In the genomic region with DNA sequence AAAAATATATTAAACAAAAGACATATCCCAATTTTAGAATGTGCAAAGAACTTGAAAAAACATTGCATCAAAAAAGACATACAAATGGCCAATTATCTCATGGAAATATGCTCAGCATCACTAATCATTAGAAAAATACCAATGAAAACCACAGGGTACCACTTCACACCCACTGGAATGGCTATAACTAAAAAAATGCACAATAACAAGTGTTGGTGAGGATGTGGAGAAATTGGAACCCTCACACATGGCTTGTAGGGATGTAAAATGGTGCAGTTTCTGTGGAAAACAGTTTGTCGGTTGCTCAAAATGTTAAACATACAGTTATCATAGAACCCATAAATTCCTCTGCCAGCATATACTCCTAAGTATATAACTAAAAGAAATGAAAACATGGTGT, we compare ENCODE assay signal across 2 cellular contexts.
A peak's percentile ranks its signal among the peaks of the same experiment; 100 is the strongest.
TF ChIP-seq lines count a peak whose summit lies in the region.

No MANE protein-coding gene starts in this region.

TF ChIP-seq in IMR-90, 13 proteins besides CTCF, POLR2A, EP300 and RAD21:
- TF ChIP-seq SMC3 (IDR thresholded peaks at IDR 0.05; ENCODE audit: low read depth, low read length): no peak
- no peak for TF ChIP-seq CEBPB (IDR thresholded peaks at IDR 0.05; ENCODE audit: low read depth, low read length)
- no peak for TF ChIP-seq MXI1 (IDR thresholded peaks at IDR 0.05; ENCODE audit: borderline replicate concordance, low read depth, low read length)
- TF ChIP-seq, protein P1, sequence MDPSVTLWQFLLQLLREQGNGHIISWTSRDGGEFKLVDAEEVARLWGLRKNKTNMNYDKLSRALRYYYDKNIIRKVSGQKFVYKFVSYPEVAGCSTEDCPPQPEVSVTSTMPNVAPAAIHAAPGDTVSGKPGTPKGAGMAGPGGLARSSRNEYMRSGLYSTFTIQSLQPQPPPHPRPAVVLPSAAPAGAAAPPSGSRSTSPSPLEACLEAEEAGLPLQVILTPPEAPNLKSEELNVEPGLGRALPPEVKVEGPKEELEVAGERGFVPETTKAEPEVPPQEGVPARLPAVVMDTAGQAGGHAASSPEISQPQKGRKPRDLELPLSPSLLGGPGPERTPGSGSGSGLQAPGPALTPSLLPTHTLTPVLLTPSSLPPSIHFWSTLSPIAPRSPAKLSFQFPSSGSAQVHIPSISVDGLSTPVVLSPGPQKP (IDR thresholded peaks at IDR 0.05; ENCODE audit: borderline replicate concordance, low read depth, low read length): no peak
- no peak for TF ChIP-seq USF2 (IDR thresholded peaks at IDR 0.05; ENCODE audit: low read depth, low read length)

TF ChIP-seq in K562, 482 proteins besides CTCF, POLR2A, EP300 and RAD21:
- TF ChIP-seq PHF8 (IDR thresholded peaks at IDR 0.05; ENCODE audit: borderline replicate concordance, low read length): no peak
- TF ChIP-seq RBM25 (IDR thresholded peaks at IDR 0.05; ENCODE audit: low read depth, low read length, severe bottlenecking): peak; percentile 9
- no peak for TF ChIP-seq ATF1 (CRISPR knock-in tag; IDR thresholded peaks at IDR 0.05)
- no peak for TF ChIP-seq ATF1 (tag; IDR thresholded peaks at IDR 0.05)
- TF ChIP-seq ZNF184 (CRISPR knock-in tag; IDR thresholded peaks at IDR 0.05): peak; percentile 61; the same call in 1 of the 2 replicates
- TF ChIP-seq ZNF274 (IDR thresholded peaks at IDR 0.05; ENCODE audit: borderline replicate concordance, low read depth, low read length): no peak
- no peak for TF ChIP-seq ZFP91 (CRISPR knock-in tag; IDR thresholded peaks at IDR 0.05)
- TF ChIP-seq, protein P2, sequence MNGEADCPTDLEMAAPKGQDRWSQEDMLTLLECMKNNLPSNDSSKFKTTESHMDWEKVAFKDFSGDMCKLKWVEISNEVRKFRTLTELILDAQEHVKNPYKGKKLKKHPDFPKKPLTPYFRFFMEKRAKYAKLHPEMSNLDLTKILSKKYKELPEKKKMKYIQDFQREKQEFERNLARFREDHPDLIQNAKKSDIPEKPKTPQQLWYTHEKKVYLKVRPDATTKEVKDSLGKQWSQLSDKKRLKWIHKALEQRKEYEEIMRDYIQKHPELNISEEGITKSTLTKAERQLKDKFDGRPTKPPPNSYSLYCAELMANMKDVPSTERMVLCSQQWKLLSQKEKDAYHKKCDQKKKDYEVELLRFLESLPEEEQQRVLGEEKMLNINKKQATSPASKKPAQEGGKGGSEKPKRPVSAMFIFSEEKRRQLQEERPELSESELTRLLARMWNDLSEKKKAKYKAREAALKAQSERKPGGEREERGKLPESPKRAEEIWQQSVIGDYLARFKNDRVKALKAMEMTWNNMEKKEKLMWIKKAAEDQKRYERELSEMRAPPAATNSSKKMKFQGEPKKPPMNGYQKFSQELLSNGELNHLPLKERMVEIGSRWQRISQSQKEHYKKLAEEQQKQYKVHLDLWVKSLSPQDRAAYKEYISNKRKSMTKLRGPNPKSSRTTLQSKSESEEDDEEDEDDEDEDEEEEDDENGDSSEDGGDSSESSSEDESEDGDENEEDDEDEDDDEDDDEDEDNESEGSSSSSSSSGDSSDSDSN (IDR thresholded peaks at IDR 0.05; ENCODE audit: borderline replicate concordance in 1 of 2, low read depth in 2 of 2, low read length in 2 of 2): no peak
TF ChIP-seq in K562: peak in this region for 2.
